ENCODE assay signal across 8 cellular contexts in the genomic region with DNA sequence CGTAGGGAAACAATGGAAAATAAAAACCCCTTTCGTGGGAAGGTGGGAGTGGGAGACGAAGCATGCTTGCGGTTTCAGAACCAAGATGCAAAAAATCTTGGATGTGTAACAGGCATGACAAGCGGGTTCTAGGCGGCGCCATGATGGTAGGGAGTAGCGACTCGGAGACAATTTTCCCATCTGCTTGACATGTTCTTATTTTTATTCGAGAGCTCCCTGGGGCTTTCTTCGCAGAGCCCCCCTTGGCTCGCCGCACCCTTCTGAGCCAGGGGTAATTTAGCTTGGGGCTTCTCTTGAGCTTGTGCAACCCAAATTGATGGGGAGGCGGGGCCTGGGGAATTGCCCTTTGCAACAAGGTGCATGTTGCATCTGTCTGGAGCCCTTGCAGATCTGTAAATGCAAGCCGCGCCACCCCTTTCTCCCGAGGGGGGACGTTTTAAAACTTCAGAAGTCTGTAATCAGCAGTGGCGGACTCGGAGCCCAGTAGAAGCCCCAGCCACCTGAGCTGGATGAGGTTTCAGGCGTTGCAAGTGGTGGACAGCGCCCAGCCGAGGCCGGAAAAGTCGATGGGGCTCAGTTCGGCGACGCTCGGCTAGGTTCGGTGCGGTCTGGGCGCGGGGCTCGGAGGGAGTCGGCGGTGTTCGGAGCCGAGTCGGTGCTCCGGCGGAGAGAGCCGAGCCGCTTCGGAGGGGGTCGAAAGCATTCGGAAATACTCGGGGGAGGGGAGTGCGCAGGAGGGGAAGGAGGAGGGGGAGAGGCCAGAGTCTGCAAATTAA. TPM values are rescaled to one million over a fixed set of nuclear protein-coding genes. Genes with fewer than 3 reads are reported as not detected.
DNase-seq lines count a peak whose midpoint lies in the region; ATAC-seq, FAIRE-seq and TF ChIP-seq lines count a peak whose summit lies in the region.

No MANE protein-coding gene starts in this region.

- no peak overlapping the region for H3K4me3 ChIP-seq in NT2/D1 (ENCODE audit: insufficient read length, low read depth)

- no peaks in the 10 kb centered on the region for H3K36me3 Mint-ChIP-seq in nephron progenitor cell (ENCODE audit: low read depth)

- no peaks in the 10 kb centered on the region for H3K4me1 ChIP-seq in NT2/D1 (ENCODE audit: insufficient read depth, insufficient read length)

- DNase-seq in NT2/D1 (ENCODE audit: low read depth, low spot score) = peak; percentile 94
- peak; percentile 73 for DNase-seq in activated naive CD4-positive, alpha-beta T cell treated with anti-CD3 and anti-CD28 coated beads, Interleukin-2, amount 50 U/mL, for 16 hours
- DNase-seq in frontal cortex (ENCODE audit: low spot score in 2 of 2) = peak; percentile 68 to 76
- DNase-seq in nephron progenitor cell = peak; percentile 97
- DNase-seq in stimulated activated naive CD4-positive, alpha-beta T cell treated with Interleukin-2 at 50 U/mL for 16 hours (lab: John Stamatoyannopoulos, UW) = peak; percentile 70
- DNase-seq in NK-92 treated with Interleukin-12 subunit alpha and Interleukin-12 subunit beta, amount 100 ng/mL, for 24 hours (lab: John Stamatoyannopoulos, UW) = no peak

- TF ChIP-seq CTCF in nephron progenitor cell (IDR thresholded peaks at IDR 0.05) = no peak

- H3K9me3 Mint-ChIP-seq in nephron progenitor cell = no peaks in the 10 kb centered on the region

- H3K9me3 ChIP-seq in NT2/D1 (ENCODE audit: insufficient read depth, low read length) = no peaks in the 10 kb centered on the region

- ATAC-seq in HG03342 (IDR thresholded peaks at IDR 0.05; ENCODE audit: unreplicated experiment) = peak; percentile 49
- no peak for ATAC-seq in HG03571 (IDR thresholded peaks at IDR 0.05; ENCODE audit: unreplicated experiment)

- H3K27me3 ChIP-seq in NT2/D1 (ENCODE audit: insufficient read depth, insufficient read length) = peaks cover 28% of the 10 kb centered on the region

- no peak overlapping the region for H3K9ac ChIP-seq in NT2/D1 (ENCODE audit: insufficient read length, low read depth)

- H3K36me3 ChIP-seq in NT2/D1 (ENCODE audit: insufficient read depth, insufficient read length, low read length) = no peaks in the 10 kb centered on the region

- peak; percentile 77 for FAIRE-seq in frontal cortex (lab: Jason Lieb, UNC)

- H3K4me3 Mint-ChIP-seq in nephron progenitor cell = peak overlapping the region; percentile 54

- H3K4me1 Mint-ChIP-seq in nephron progenitor cell = peaks cover 43% of the 10 kb centered on the region

- peaks cover 68% of the 10 kb centered on the region for H3K27me3 Mint-ChIP-seq in nephron progenitor cell (ENCODE audit: low read depth, poor library complexity)

- H3K27ac Mint-ChIP-seq in nephron progenitor cell = no peak overlapping the region

RNA-seq across cellular contexts. Expression of a gene that starts 2.9 kb away (rescaled TPM):
- total RNA-seq in frontal cortex = 54.2 TPM
